8 cellular contexts compared by ENCODE assay signal in genomic region chr11:2301631-2302272, GRCh38. TPM values are rescaled to one million over a fixed set of nuclear protein-coding genes. Genes with fewer than 3 reads are reported as not detected.
DNase-seq lines count a peak whose midpoint lies in the region; ATAC-seq and TF ChIP-seq lines count a peak whose summit lies in the region.

C11orf21 (minus strand) TSS chr11:2301918; CDS start chr11:2301808, 110 bp downstream.
A gene with protein sequence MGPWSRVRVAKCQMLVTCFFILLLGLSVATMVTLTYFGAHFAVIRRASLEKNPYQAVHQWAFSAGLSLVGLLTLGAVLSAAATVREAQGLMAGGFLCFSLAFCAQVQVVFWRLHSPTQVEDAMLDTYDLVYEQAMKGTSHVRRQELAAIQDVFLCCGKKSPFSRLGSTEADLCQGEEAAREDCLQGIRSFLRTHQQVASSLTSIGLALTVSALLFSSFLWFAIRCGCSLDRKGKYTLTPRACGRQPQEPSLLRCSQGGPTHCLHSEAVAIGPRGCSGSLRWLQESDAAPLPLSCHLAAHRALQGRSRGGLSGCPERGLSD (plus strand): TSS chr11:2302013. CDS start chr11:2302150, 137 bp downstream.

- H3K27me3 ChIP-seq in PC-9 (ENCODE audit: insufficient read depth, low read depth) (no peaks in the 10 kb centered on the region), A673 (replicated peaks; ENCODE audit: insufficient read depth, low read depth, low read length, poor library complexity) (no peaks in the 10 kb centered on the region)

- BruUV-seq in PC-9 (replicated peaks; lab: Mats Ljungman, UMichigan) (no TSS peak), A673 (replicated peaks; lab: Mats Ljungman, UMichigan) (no TSS peak)

- DNase-seq in SKM-1 (lab: John Stamatoyannopoulos, UW; ENCODE audit: unreplicated experiment) (peak; percentile 93), amniotic epithelial cell (ENCODE audit: low read depth) (peak; percentile 93), mucosa of descending colon (peak in 2 of 3 donors; percentile 60 to 87), PC-9 (no peak), ureter (ENCODE audit: low spot score) (no peak), A673 (ENCODE audit: low spot score) (no peak)

- H3K27ac ChIP-seq in PC-9 (no peak within 1 kb of the TSS), A673 (ENCODE audit: low read depth, low read length, poor library complexity, severe bottlenecking) (no peak within 1 kb of the TSS)

- POLR2A ChIA-PET in PC-9 (lab: Charles Lee; ENCODE audit: unreplicated experiment) = no interaction called here
- POLR2A ChIA-PET in A673 (lab: Charles Lee; ENCODE audit: low non-redundant PET) = no interaction called here

- no peak within 1 kb of the TSS for H3K4me2 ChIP-seq in PC-9

- TF ChIP-seq CTCF in mucosa of descending colon (IDR thresholded peaks at IDR 0.05) (no peak), PC-9 (conservative IDR thresholded peaks at IDR 0.05) (no peak), A673 (conservative IDR thresholded peaks at IDR 0.05; ENCODE audit: low read depth, low read length) (no peak)

- intact Hi-C loops in mucosa of descending colon (cut with DNase I, micrococcal nuclease) (loop anchor here in 1 of 2 donors (5.0 kb wide), 1 partner anchor 121 kb away; no protein-coding TSS in a partner anchor), PC-9 (cut with micrococcal nuclease; ENCODE audit: unreplicated experiment) (no loop called here), A673 (cut with micrococcal nuclease; ENCODE audit: unreplicated experiment) (no loop called here)

- no peaks in the 10 kb centered on the region for H4K20me1 ChIP-seq in PC-9 (ENCODE audit: insufficient read depth)

- no peaks in the 10 kb centered on the region for H3K9me2 ChIP-seq in PC-9 (ENCODE audit: insufficient read depth)

- H3F3A ChIP-seq in PC-9 (ENCODE audit: insufficient read depth, low read depth) = no peaks in the 10 kb centered on the region

- H3K4me1 ChIP-seq in mucosa of descending colon (ENCODE audit: low read depth) = peaks cover 4% of the 10 kb centered on the region
- no peaks in the 10 kb centered on the region for H3K4me1 ChIP-seq in PC-9 (replicated peaks; ENCODE audit: insufficient read depth)
- H3K4me1 ChIP-seq in A673 (ENCODE audit: insufficient read depth, low read length, poor library complexity, severe bottlenecking) = peaks cover 6% of the 10 kb centered on the region

- H3K9me3 ChIP-seq in mucosa of descending colon = no peaks in the 10 kb centered on the region
- H3K9me3 ChIP-seq in PC-9 (ENCODE audit: insufficient read depth, low read depth) = no peaks in the 10 kb centered on the region
- H3K9me3 ChIP-seq in A673 (ENCODE audit: low read depth, low read length, poor library complexity, severe bottlenecking) = no peaks in the 10 kb centered on the region

- CTCF ChIA-PET in PC-9 (lab: Charles Lee) (interaction anchor here (0.7 kb wide), 1 partner anchor 39 kb away, joined by 6 read pairs; no protein-coding TSS in a partner anchor), A673 (lab: Charles Lee) (no interaction called here)

- ATAC-seq in GM21619 (IDR thresholded peaks at IDR 0.05; ENCODE audit: unreplicated experiment) (peak; percentile 63), mucosa of descending colon (peak; percentile 61), GM21360 (IDR thresholded peaks at IDR 0.05; ENCODE audit: unreplicated experiment) (no peak)

- H3K4me3 ChIP-seq in mucosa of descending colon (no peak within 1 kb of the TSS), PC-9 (no peak within 1 kb of the TSS), A673 (ENCODE audit: low read depth, low read length, poor library complexity, severe bottlenecking) (no peak within 1 kb of the TSS)

- no peak within 1 kb of the TSS for H2AFZ ChIP-seq in PC-9

- H3K79me2 ChIP-seq in PC-9 (ENCODE audit: low read depth) = no peaks in the 10 kb centered on the region

- no peaks in the 10 kb centered on the region for H3K36me3 ChIP-seq in mucosa of descending colon (ENCODE audit: low read depth)
- H3K36me3 ChIP-seq in PC-9 (ENCODE audit: low read depth) = no peaks in the 10 kb centered on the region
- no peaks in the 10 kb centered on the region for H3K36me3 ChIP-seq in A673 (ENCODE audit: insufficient read depth, low read length, poor library complexity, severe bottlenecking)

RNA-seq across cellular contexts. Expression of gene C11orf21, which starts in this region (rescaled TPM):
- total RNA-seq in mucosa of descending colon (1 to 10 TPM in 2 of 3 donors, under 1 TPM in 1; 0.35 to 2.3 (median 1.9) TPM), PC-9 (2021) (not detected in 2 replicates), ureter (2.3 TPM), A673 (2021) (not detected in 2 replicates)

RNA-seq across cellular contexts. Expression of the second gene that starts in this region (rescaled TPM):
- 1 to 10 TPM; 1.2 to 2.8 (median 2.6) TPM for total RNA-seq in mucosa of descending colon
- total RNA-seq in PC-9 (2021) = not detected in 2 replicates
- total RNA-seq in ureter = 4.3 TPM
- not detected in 2 replicates for total RNA-seq in A673 (2021)

Comparison
In these comparisons a context has a peak if more than half of its experiments do, and no peak if none do; other contexts are left out.
1. DNase-seq: peak in SKM-1 (single experiment), amniotic epithelial cell (single experiment) and mucosa of descending colon (2 of 3); none in PC-9 (0 of 2), ureter (single experiment) and A673 (single experiment).